14 cellular contexts compared by ENCODE assay signal in genomic region chr7:41885078-41885477, GRCh38.
A peak's percentile ranks its signal among the peaks of the same experiment; 100 is the strongest.
DNase-seq lines count a peak whose midpoint lies in the region; ATAC-seq, FAIRE-seq and TF ChIP-seq lines count a peak whose summit lies in the region.
"Had no signal": no experiment of that assay in that cellular context is flagged by ENCODE, and none has a peak within 500 bp of the region (broad histone marks: within the 10 kb centered on the region; RNA-seq: fewer than 3 reads in every experiment).

No MANE protein-coding gene starts in this region.

- CTCF ChIA-PET in AG04450 (lab: Charles Lee): no interaction called here

- H3K79me2 ChIP-seq in GM23248 (ENCODE audit: insufficient read depth): no peaks in the 10 kb centered on the region

- intact Hi-C loops in kidney (cut with DNase I): no loop called here

- no peaks in the 10 kb centered on the region for H3K9me2 ChIP-seq in GM23248 (ENCODE audit: insufficient read depth)

- DNase-seq in AG04450 (ENCODE audit: low read depth, low spot score): no peak
- DNase-seq in GM23248: peak; percentile 62
- peak; percentile 70 for DNase-seq in amniotic epithelial cell (ENCODE audit: low read depth)
- peak; percentile 55 for DNase-seq in glomerular visceral epithelial cell (ENCODE audit: extremely low spot score)
- DNase-seq in kidney: no peak
- no peak for DNase-seq in SW480 (ENCODE audit: low spot score)
- DNase-seq in NCI-H1105 (lab: John Stamatoyannopoulos, UW): no peak
- DNase-seq: activated CD4-positive, alpha-beta memory T cell treated with anti-CD3 and anti-CD28 coated beads for 36 hours; anterior cingulate cortex; DMS 273 treated with DMSO at 0.1 percent for 48 hours; left ventricle myocardium inferior; NCI-H2227 treated with DMSO at 0.1 percent for 48 hours had no signal

- H3K4me3 ChIP-seq in AG04450 (ENCODE audit: low read depth, low read length) (no peak overlapping the region), GM23248 (no peak overlapping the region), kidney (ENCODE audit: low read length in 2 of 2) (no peak overlapping the region)
- H3K4me3 ChIP-seq: left ventricle myocardium inferior, suprapubic skin had no signal

- H3K9me3 ChIP-seq in AG04450 (ENCODE audit: control insufficient read depth, insufficient read depth, low read length) (no peaks in the 10 kb centered on the region), GM23248 (ENCODE audit: low read depth) (no peaks in the 10 kb centered on the region), kidney (ENCODE audit: control insufficient read depth in 1 of 2, low read length in 2 of 2) (no peaks in the 10 kb centered on the region)
- H3K9me3 ChIP-seq: left ventricle myocardium inferior, suprapubic skin had no signal

- no peak for FAIRE-seq in kidney (lab: Jason Lieb, UNC)

- TF ChIP-seq CTCF in AG04450 (IDR thresholded peaks at IDR 0.05; ENCODE audit: low read depth, low read length): no peak
- no peak for TF ChIP-seq CTCF in kidney (IDR thresholded peaks at IDR 0.05; ENCODE audit: borderline replicate concordance, extremely low read depth, insufficient read depth)

- H2AFZ ChIP-seq in GM23248: no peak overlapping the region

- in situ Hi-C loops in GM23248 (cut with MboI): no loop called here

- H3K9ac ChIP-seq in GM23248: peak overlapping the region; percentile 77; the same call in 1 of the 2 replicates
- no peak overlapping the region for H3K9ac ChIP-seq in kidney (ENCODE audit: low read length in 2 of 2)

- H3K36me3 ChIP-seq in GM23248 (ENCODE audit: low read depth) (no peaks in the 10 kb centered on the region), kidney (ENCODE audit: control insufficient read depth in 1 of 2, insufficient read depth in 2 of 2, low read length in 2 of 2) (no peaks in the 10 kb centered on the region)
- H3K36me3 ChIP-seq: left ventricle myocardium inferior, suprapubic skin had no signal

- no peaks in the 10 kb centered on the region for H3K27me3 ChIP-seq in AG04450 (ENCODE audit: control insufficient read depth, insufficient read depth, low read length)
- no peaks in the 10 kb centered on the region for H3K27me3 ChIP-seq in GM23248 (replicated peaks; ENCODE audit: insufficient read depth)
- H3K27me3 ChIP-seq: suprapubic skin had no signal

- H3F3A ChIP-seq in GM23248 (ENCODE audit: insufficient read depth): peaks cover 33% of the 10 kb centered on the region

- no peak for ATAC-seq in GM19328 (IDR thresholded peaks at IDR 0.05; ENCODE audit: unreplicated experiment)

- H3K4me1 ChIP-seq in GM23248 (ENCODE audit: insufficient read depth) (peaks cover 45% of the 10 kb centered on the region), kidney (ENCODE audit: control insufficient read depth in 1 of 2, insufficient read depth in 1 of 2, low read depth in 1 of 2, low read length in 2 of 2) (no peaks in the 10 kb centered on the region)

- POLR2A ChIA-PET in AG04450 (lab: Yijun Ruan, JAX): no interaction called here

- H3K27ac ChIP-seq in AG04450 (ENCODE audit: low read depth, low read length) (peak overlapping the region; percentile 95), GM23248 (peak overlapping the region; percentile 91), kidney (ENCODE audit: low read depth in 2 of 2, low read length in 2 of 2) (no peak overlapping the region)
- H3K27ac ChIP-seq: left ventricle myocardium inferior, suprapubic skin had no signal

- H4K20me1 ChIP-seq in GM23248 (ENCODE audit: insufficient read depth): no peaks in the 10 kb centered on the region

- H3K4me2 ChIP-seq in GM23248 (ENCODE audit: unreplicated experiment): peak overlapping the region; percentile 58

Comparison
In these comparisons a context has a peak if more than half of its experiments do, and no peak if none do; other contexts are left out.
1. DNase-seq: peak in GM23248 (single experiment), amniotic epithelial cell (single experiment) and glomerular visceral epithelial cell (single experiment); none in AG04450 (single experiment), kidney (single experiment), SW480 (single experiment) and NCI-H1105 (single experiment).
2. H3K27ac ChIP-seq: peak in AG04450 (single experiment) and GM23248 (single experiment); none in kidney (0 of 2).